In genomic region chr5:130316971-130317421, GRCh38 we compare ENCODE assay signal across 17 cellular contexts.
DNase-seq lines count a peak whose midpoint lies in the region; ATAC-seq and FAIRE-seq lines count a peak whose summit lies in the region.
"Had no signal": no experiment of that assay in that cellular context is flagged by ENCODE, and none has a peak within 500 bp of the region (broad histone marks: within the 10 kb centered on the region; RNA-seq: fewer than 3 reads in every experiment).

No MANE protein-coding gene starts in this region.

- no peak overlapping the region for H3K27ac Mint-ChIP-seq in activated CD4-positive, alpha-beta T cell treated with anti-CD3 and anti-CD28 coated beads, Interleukin-2, amount 10 ng/mL, durations not matched to agents 7 days and 5 days
- H3K27ac Mint-ChIP-seq: activated CD8-positive, alpha-beta T cell treated with anti-CD3 and anti-CD28 coated beads, Interleukin-2, amount 10 ng/mL, durations not matched to agents 7 days and 5 days; CD14-positive monocyte; naive B cell had no signal

- H3K4me1 Mint-ChIP-seq in activated CD4-positive, alpha-beta T cell treated with anti-CD3 and anti-CD28 coated beads, Interleukin-2, amount 10 ng/mL, durations not matched to agents 7 days and 5 days: no peaks in the 10 kb centered on the region
- H3K4me1 Mint-ChIP-seq: CD14-positive monocyte; central memory CD8-positive, alpha-beta T cell; naive B cell had no signal

- POLR2A ChIA-PET in activated CD4-positive, alpha-beta T cell treated with anti-CD3 and anti-CD28 coated beads, Interleukin-2, amount 10 ng/mL, durations not matched to agents 7 days and 5 days (lab: Charles Lee): no interaction called here

- H4K8ac ChIP-seq in neuronal stem cell (ENCODE audit: low read depth, low read length): no peak overlapping the region

- WGBS in neuronal stem cell (ENCODE audit: extremely low coverage in 2 of 2, insufficient read length in 2 of 2, insufficient replicate concordance in 1 of 2), 2 donors: no CpG with 5 or more reads among the region's 5 CpGs

- H3K4me3 ChIP-seq in neuronal stem cell (ENCODE audit: low read length in 2 of 2): no peak overlapping the region
- H3K4me3 ChIP-seq: sigmoid colon had no signal

- H3K4me1 ChIP-seq in neuronal stem cell (ENCODE audit: control insufficient read depth in 2 of 2, insufficient read depth in 1 of 2, low read depth in 1 of 2, low read length in 2 of 2): peaks cover 0 to 1% of the 10 kb centered on the region in 2 donors
- H3K4me1 ChIP-seq: sigmoid colon had no signal

- peak; percentile 74 for ATAC-seq in GM19023 (IDR thresholded peaks at IDR 0.05; ENCODE audit: unreplicated experiment)
- ATAC-seq in HG02798 (IDR thresholded peaks at IDR 0.05; ENCODE audit: poor library complexity, unreplicated experiment): peak; percentile 90
- ATAC-seq: activated CD8-positive, alpha-beta T cell treated with anti-CD3 and anti-CD28 coated beads, Interleukin-2, amount 10 ng/mL, durations not matched to agents 7 days and 5 days had no signal

- H3K27ac ChIP-seq in neuronal stem cell (replicated peaks; ENCODE audit: low read length): no peak overlapping the region
- H3K27ac ChIP-seq: sigmoid colon had no signal

- H2AFZ ChIP-seq in neuronal stem cell (ENCODE audit: low read length): peak overlapping the region; percentile 66

- H3K23ac ChIP-seq in neuronal stem cell (ENCODE audit: low read depth, low read length, poor library complexity): no peak overlapping the region

- FAIRE-seq in RCC 7860 (lab: Jason Lieb, UNC): peak; percentile 98

- H3K4me2 ChIP-seq in neuronal stem cell (ENCODE audit: insufficient read depth, low read length, poor library complexity, severe bottlenecking): no peak overlapping the region

- H3K9me3 Mint-ChIP-seq in activated CD4-positive, alpha-beta T cell treated with anti-CD3 and anti-CD28 coated beads, Interleukin-2, amount 10 ng/mL, durations not matched to agents 7 days and 5 days: peaks cover 2% of the 10 kb centered on the region
- H3K9me3 Mint-ChIP-seq: central memory CD8-positive, alpha-beta T cell had no signal

- H3K14ac ChIP-seq in neuronal stem cell (ENCODE audit: low read length): no peak overlapping the region

- no peak overlapping the region for H4K91ac ChIP-seq in neuronal stem cell (ENCODE audit: low read depth, low read length, poor library complexity)

- no peak overlapping the region for H2AK5ac ChIP-seq in neuronal stem cell (ENCODE audit: low read depth, low read length)

- H3K18ac ChIP-seq in neuronal stem cell (ENCODE audit: low read length): no peak overlapping the region

- no peak overlapping the region for H2BK120ac ChIP-seq in neuronal stem cell (ENCODE audit: low read depth, low read length)

- H3K27me3 ChIP-seq in neuronal stem cell (ENCODE audit: control insufficient read depth in 3 of 3, insufficient read depth in 3 of 3, low read depth in 1 of 3, low read length in 3 of 3): no peaks in the 10 kb centered on the region
- H3K27me3 ChIP-seq: sigmoid colon had no signal

- no peaks in the 10 kb centered on the region for H3K36me3 ChIP-seq in neuronal stem cell (replicated peaks in 1 of 2; ENCODE audit: control insufficient read depth in 2 of 2, insufficient read depth in 2 of 2, low read length in 2 of 2)
- H3K36me3 ChIP-seq: sigmoid colon had no signal

- H3K9ac ChIP-seq in neuronal stem cell (ENCODE audit: low read depth, low read length, poor library complexity): no peak overlapping the region

- peaks cover 0 to 4% of the 10 kb centered on the region in 2 donors for H3K9me3 ChIP-seq in neuronal stem cell (replicated peaks in 1 of 2; ENCODE audit: control insufficient read depth in 2 of 2, insufficient read depth in 1 of 2, low read depth in 1 of 2, low read length in 2 of 2)

- no peak overlapping the region for H2BK5ac ChIP-seq in neuronal stem cell (ENCODE audit: low read length)

- H3K79me1 ChIP-seq in neuronal stem cell (ENCODE audit: low read depth, low read length): no peaks in the 10 kb centered on the region

- H2BK12ac ChIP-seq in neuronal stem cell (ENCODE audit: low read length): no peak overlapping the region

- no peak overlapping the region for H3K4me3 Mint-ChIP-seq in activated CD4-positive, alpha-beta T cell treated with anti-CD3 and anti-CD28 coated beads, Interleukin-2, amount 10 ng/mL, durations not matched to agents 7 days and 5 days
- H3K4me3 Mint-ChIP-seq: activated CD8-positive, alpha-beta T cell treated with anti-CD3 and anti-CD28 coated beads, Interleukin-2, amount 10 ng/mL, durations not matched to agents 7 days and 5 days; CD14-positive monocyte; central memory CD8-positive, alpha-beta T cell; naive B cell had no signal

- H3K27me3 Mint-ChIP-seq in activated CD4-positive, alpha-beta T cell treated with anti-CD3 and anti-CD28 coated beads, Interleukin-2, amount 10 ng/mL, durations not matched to agents 7 days and 5 days: no peaks in the 10 kb centered on the region
- H3K27me3 Mint-ChIP-seq: central memory CD8-positive, alpha-beta T cell; naive B cell had no signal

- H2BK15ac ChIP-seq in neuronal stem cell (ENCODE audit: low read length): no peak overlapping the region

- CTCF ChIA-PET in activated CD4-positive, alpha-beta T cell treated with anti-CD3 and anti-CD28 coated beads, Interleukin-2, amount 10 ng/mL, durations not matched to agents 7 days and 5 days (lab: Charles Lee): interaction anchor here (1.0 kb wide), 1 partner anchor 58 kb away, joined by 3 read pairs; no protein-coding TSS in a partner anchor

- H3K4ac ChIP-seq in neuronal stem cell (ENCODE audit: low read length): no peak overlapping the region

- H3K36me3 Mint-ChIP-seq in activated CD4-positive, alpha-beta T cell treated with anti-CD3 and anti-CD28 coated beads, Interleukin-2, amount 10 ng/mL, durations not matched to agents 7 days and 5 days (ENCODE audit: low read depth): no peaks in the 10 kb centered on the region
- H3K36me3 Mint-ChIP-seq: CD14-positive monocyte had no signal

- DNase-seq in RCC 7860 (ENCODE audit: low spot score) (peak; percentile 91), neuronal stem cell (ENCODE audit: low spot score) (peak; percentile 51), NCI-H1092 (lab: John Stamatoyannopoulos, UW) (no peak), AG08395 (ENCODE audit: low spot score) (no peak), NCI-H146 (lab: John Stamatoyannopoulos, UW) (no peak)
- DNase-seq in activated CD4-positive, alpha-beta T cell treated with anti-CD3 and anti-CD28 coated beads, Interleukin-2, amount 10 ng/mL, durations not matched to agents 7 days and 5 days: no peak
- DNase-seq: activated CD8-positive, alpha-beta T cell treated with anti-CD3 and anti-CD28 coated beads, Interleukin-2, amount 10 ng/mL, durations not matched to agents 7 days and 5 days; activated naive CD4-positive, alpha-beta T cell treated with Interleukin-2 at 50 U/mL for 16 hours; GF-D8; naive B cell; NCI-H748 treated with DMSO at 0.1 percent for 48 hours; SHP77 treated with DMSO at 0.1 percent for 48 hours; sigmoid colon had no signal

Comparison
In these comparisons a context has a peak if more than half of its experiments do, and no peak if none do; other contexts are left out.
1. DNase-seq: peak in RCC 7860 (single experiment) and neuronal stem cell (single experiment); none in activated CD4-positive, alpha-beta T cell treated with anti-CD3 and anti-CD28 coated beads, Interleukin-2, amount 10 ng/mL, durations not matched to agents 7 days and 5 days (single experiment), NCI-H1092 (single experiment), AG08395 (single experiment) and NCI-H146 (single experiment).